Comparison of ENCODE assay signal across 13 cellular contexts in genomic region chr19:10963865-10964264, GRCh38. TPM values are rescaled to one million over a fixed set of nuclear protein-coding genes. Genes with fewer than 3 reads are reported as not detected.
DNase-seq lines count a peak whose midpoint lies in the region; ATAC-seq and TF ChIP-seq lines count a peak whose summit lies in the region.
"Had no signal": no experiment of that assay in that cellular context is flagged by ENCODE, and none has a peak within 500 bp of the region (broad histone marks: within the 10 kb centered on the region; RNA-seq: fewer than 3 reads in every experiment).

No MANE protein-coding gene starts in this region.

- in situ Hi-C loops in GM13977 (cut with MboI; ENCODE audit: low pct_unique_long_range_greater_than_20kb, low sequenced_read_pairs, unreplicated experiment) = no loop called here

- POLR2A ChIA-PET in naive thymus-derived CD8-positive, alpha-beta T cell (lab: Charles Lee) = interaction anchor here (0.6 to 0.7 kb wide), 3 partner anchors 22 to 678 kb away, joined by 3 to 4 read pairs (median 3); no protein-coding TSS in a partner anchor

- no peaks in the 10 kb centered on the region for H3K27me3 ChIP-seq in BLaER1 treated with 17β-estradiol and CSF1 and Interleukin-3, amounts not matched to agents 10 nM and 100 nM
- H3K27me3 ChIP-seq in colonic mucosa (no peaks in the 10 kb centered on the region), left ventricle myocardium inferior (ENCODE audit: low read depth) (no peaks in the 10 kb centered on the region)

- peak overlapping the region; percentile 68 to 93 for H3K27ac Mint-ChIP-seq in activated naive CD4-positive, alpha-beta T cell treated with anti-CD3 and anti-CD28 coated beads, Interleukin-2, amount 50 U/mL, for 72 hours
- H3K27ac Mint-ChIP-seq in naive thymus-derived CD8-positive, alpha-beta T cell = peak overlapping the region; percentile 82 to 96 (median 93)
- H3K27ac Mint-ChIP-seq: HFFc6 had no signal

- peaks cover 19 to 71% (median 55%) of the 10 kb centered on the region in 4 donors for H3K4me1 Mint-ChIP-seq in naive thymus-derived CD8-positive, alpha-beta T cell

- H4K20me1 ChIP-seq in BLaER1 treated with 17β-estradiol and CSF1 and Interleukin-3, amounts not matched to agents 10 nM and 100 nM = peaks cover 8 to 72% (median 68%) of the 10 kb centered on the region in 11 experiments; a peak in 21 of 22 replicates

- TF ChIP-seq CTCF in GM13977 (IDR thresholded peaks at IDR 0.05; ENCODE audit: extremely low read depth, insufficient read depth, missing control alignments) (no peak), colonic mucosa (IDR thresholded peaks at IDR 0.05) (no peak), left ventricle myocardium inferior (IDR thresholded peaks at IDR 0.05; ENCODE audit: borderline replicate concordance) (no peak)

- no peak overlapping the region for H3K27ac ChIP-seq in BLaER1 treated with 17β-estradiol and CSF1 and Interleukin-3, amounts not matched to agents 10 nM and 100 nM
- H3K27ac ChIP-seq in colonic mucosa = no peak overlapping the region
- no peak overlapping the region for H3K27ac ChIP-seq in left ventricle myocardium inferior (replicated peaks)

- H3K27me3 Mint-ChIP-seq in naive thymus-derived CD8-positive, alpha-beta T cell = no peaks in the 10 kb centered on the region

- H3K9me3 ChIP-seq in BLaER1 treated with 17β-estradiol and CSF1 and Interleukin-3, amounts not matched to agents 10 nM and 100 nM (replicated peaks in 1 of 11) = no peaks in the 10 kb centered on the region
- H3K9me3 ChIP-seq in colonic mucosa (no peaks in the 10 kb centered on the region), left ventricle myocardium inferior (replicated peaks) (no peaks in the 10 kb centered on the region)

- ATAC-seq in activated naive CD4-positive, alpha-beta T cell treated with anti-CD3 and anti-CD28 coated beads, Interleukin-2, amount 50 U/mL, for 72 hours = no peak
- ATAC-seq in naive thymus-derived CD8-positive, alpha-beta T cell = no peak
- ATAC-seq: Panc1, sciatic nerve had no signal

- peak; percentile 14 for DNase-seq in GM13977 (ENCODE audit: low spot score)
- no peak for DNase-seq in activated naive CD4-positive, alpha-beta T cell treated with anti-CD3 and anti-CD28 coated beads, Interleukin-2, amount 50 U/mL, for 72 hours (ENCODE audit: low spot score in 2 of 2)
- no peak for DNase-seq in naive thymus-derived CD8-positive, alpha-beta T cell
- DNase-seq in NCI-H1694 treated with DMSO at 0.1 percent for 48 hours (lab: John Stamatoyannopoulos, UW) = no peak
- DNase-seq in NCI-H446 treated with DMSO at 0.1 percent for 48 hours (lab: John Stamatoyannopoulos, UW) = no peak
- DNase-seq in colonic mucosa = no peak
- no peak for DNase-seq in left ventricle myocardium inferior
- DNase-seq: foreskin melanocyte, HFFc6, NCI-H345 had no signal

- intact Hi-C loops in colonic mucosa (cut with DNase I) (no loop called here), left ventricle myocardium inferior (cut with micrococcal nuclease) (no loop called here)

- no peaks in the 10 kb centered on the region for H3K9me3 Mint-ChIP-seq in activated naive CD4-positive, alpha-beta T cell treated with anti-CD3 and anti-CD28 coated beads, Interleukin-2, amount 50 U/mL, for 72 hours
- H3K9me3 Mint-ChIP-seq in naive thymus-derived CD8-positive, alpha-beta T cell = no peaks in the 10 kb centered on the region
- H3K9me3 Mint-ChIP-seq: HFFc6 had no signal

- peak overlapping the region in 8 of 10 experiments; percentile 84 to 99 (median 93); a peak in 13 of 20 replicates for H3K4me3 ChIP-seq in BLaER1 treated with 17β-estradiol and CSF1 and Interleukin-3, amounts not matched to agents 10 nM and 100 nM
- H3K4me3 ChIP-seq in colonic mucosa = no peak overlapping the region
- no peak overlapping the region for H3K4me3 ChIP-seq in left ventricle myocardium inferior

- peaks cover 0 to 30% (median 15%) of the 10 kb centered on the region in 11 experiments; a peak in 13 of 22 replicates for H3K36me3 ChIP-seq in BLaER1 treated with 17β-estradiol and CSF1 and Interleukin-3, amounts not matched to agents 10 nM and 100 nM
- H3K36me3 ChIP-seq in colonic mucosa (no peaks in the 10 kb centered on the region), left ventricle myocardium inferior (no peaks in the 10 kb centered on the region)

- peak overlapping the region; percentile 75 to 99 (median 91) for H3K4me2 ChIP-seq in BLaER1 treated with 17β-estradiol and CSF1 and Interleukin-3, amounts not matched to agents 10 nM and 100 nM

- peaks cover 7 to 20% of the 10 kb centered on the region in 2 donors for H3K36me3 Mint-ChIP-seq in activated naive CD4-positive, alpha-beta T cell treated with anti-CD3 and anti-CD28 coated beads, Interleukin-2, amount 50 U/mL, for 72 hours
- H3K36me3 Mint-ChIP-seq in naive thymus-derived CD8-positive, alpha-beta T cell = no peaks in the 10 kb centered on the region

- peaks cover 76 to 82% (median 79%) of the 10 kb centered on the region in 10 experiments for H3K4me1 ChIP-seq in BLaER1 treated with 17β-estradiol and CSF1 and Interleukin-3, amounts not matched to agents 10 nM and 100 nM
- H3K4me1 ChIP-seq in colonic mucosa (peaks cover 9% of the 10 kb centered on the region), left ventricle myocardium inferior (peaks cover 38% of the 10 kb centered on the region)

- peak overlapping the region in 8 of 11 experiments; percentile 24 to 98 (median 95); a peak in 15 of 22 replicates for H3K9ac ChIP-seq in BLaER1 treated with 17β-estradiol and CSF1 and Interleukin-3, amounts not matched to agents 10 nM and 100 nM
- no peak overlapping the region for H3K9ac ChIP-seq in colonic mucosa (ENCODE audit: low read depth in 2 of 2, low read length in 2 of 2)

- peak overlapping the region; percentile 19 to 92 (median 82) for H3K4me3 Mint-ChIP-seq in naive thymus-derived CD8-positive, alpha-beta T cell
- H3K4me3 Mint-ChIP-seq: HFFc6 had no signal

RNA-seq across cellular contexts. Expression of gene SMARCA4, which starts 3.0 kb away (rescaled TPM):
- 10 to 100 TPM; 86.8 to 99.4 TPM for total RNA-seq in activated naive CD4-positive, alpha-beta T cell treated with anti-CD3 and anti-CD28 coated beads, Interleukin-2, amount 50 U/mL, for 72 hours
- total RNA-seq in naive thymus-derived CD8-positive, alpha-beta T cell = 100 to 1,000 TPM; 100 to 108 TPM
- 10 to 100 TPM in 2 of 3 donors, 1 to 10 TPM in 1; 6.0 to 29.5 (median 12.6) TPM for polyA plus RNA-seq in naive thymus-derived CD8-positive, alpha-beta T cell
- total RNA-seq in colonic mucosa = 100 to 1,000 TPM in 1 of 2 donors, 10 to 100 TPM in 1; 73.8 to 141 TPM
- total RNA-seq in left ventricle myocardium inferior = 38.8 TPM

RNA-seq across cellular contexts. Expression of gene TIMM29, which starts 35.3 kb away (rescaled TPM):
- total RNA-seq in activated naive CD4-positive, alpha-beta T cell treated with anti-CD3 and anti-CD28 coated beads, Interleukin-2, amount 50 U/mL, for 72 hours = 10 to 100 TPM; 17.2 to 24.1 TPM
- total RNA-seq in naive thymus-derived CD8-positive, alpha-beta T cell = 10 to 100 TPM; 32.9 TPM
- polyA plus RNA-seq in naive thymus-derived CD8-positive, alpha-beta T cell = 10 to 100 TPM; 23.8 to 40.9 (median 32.0) TPM
- total RNA-seq in colonic mucosa (10 to 100 TPM; 25.5 to 31.5 TPM), left ventricle myocardium inferior (12.4 TPM)

RNA-seq across cellular contexts. Expression of gene YIPF2, which starts 35.4 kb away (rescaled TPM):
- 10 to 100 TPM; 27.1 to 45.7 TPM for total RNA-seq in activated naive CD4-positive, alpha-beta T cell treated with anti-CD3 and anti-CD28 coated beads, Interleukin-2, amount 50 U/mL, for 72 hours
- 10 to 100 TPM; 31.0 to 32.0 TPM for total RNA-seq in naive thymus-derived CD8-positive, alpha-beta T cell
- polyA plus RNA-seq in naive thymus-derived CD8-positive, alpha-beta T cell = 10 to 100 TPM; 12.0 to 18.2 (median 15.4) TPM
- total RNA-seq in colonic mucosa (10 to 100 TPM; 64.4 to 71.3 TPM), left ventricle myocardium inferior (13.1 TPM)

Comparison
In these comparisons a context has a peak if more than half of its experiments do, and no peak if none do; other contexts are left out.
1. H3K4me3 ChIP-seq: peak in BLaER1 treated with 17β-estradiol and CSF1 and Interleukin-3, amounts not matched to agents 10 nM and 100 nM (8 of 10); none in colonic mucosa (single experiment) and left ventricle myocardium inferior (single experiment).
2. H3K9ac ChIP-seq: peak in BLaER1 treated with 17β-estradiol and CSF1 and Interleukin-3, amounts not matched to agents 10 nM and 100 nM (8 of 11); none in colonic mucosa (0 of 2).